Comparison of ENCODE assay signal across 9 cellular contexts in the genomic region with DNA sequence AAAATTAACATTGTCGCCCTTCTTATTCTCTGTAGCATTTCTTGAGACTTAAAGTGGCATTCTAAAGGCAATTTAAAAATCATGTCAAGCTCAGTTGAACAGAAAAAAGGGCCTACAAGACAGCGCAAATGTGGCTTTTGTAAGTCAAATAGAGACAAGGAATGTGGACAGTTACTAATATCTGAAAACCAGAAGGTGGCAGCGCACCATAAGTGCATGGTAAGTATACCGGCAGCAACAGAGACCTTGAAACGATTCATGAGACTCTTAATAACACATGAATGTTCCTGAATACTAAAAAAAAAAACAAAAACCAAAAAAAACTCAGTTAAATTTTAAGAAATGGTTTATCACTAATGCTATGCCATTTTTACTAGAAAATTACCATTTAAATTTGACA. TPM values are rescaled to one million over a fixed set of nuclear protein-coding genes. Genes with fewer than 3 reads are reported as not detected.
DNase-seq lines count a peak whose midpoint lies in the region; ATAC-seq and TF ChIP-seq lines count a peak whose summit lies in the region.
"Had no signal": no experiment of that assay in that cellular context is flagged by ENCODE, and none has a peak within 500 bp of the region (broad histone marks: within the 10 kb centered on the region; RNA-seq: fewer than 3 reads in every experiment).

No MANE protein-coding gene starts in this region.

- H3K36me3 ChIP-seq in gastroesophageal sphincter (peaks cover 0 to 9% of the 10 kb centered on the region in 2 donors), vagina (no peaks in the 10 kb centered on the region), transverse colon (no peaks in the 10 kb centered on the region)
- H3K36me3 ChIP-seq: SJSA1 had no signal

- H3K4me3 Mint-ChIP-seq in activated CD4-positive, alpha-beta memory T cell treated with anti-CD3 and anti-CD28 coated beads for 36 hours, result no peak overlapping the region

- no peak for TF ChIP-seq POLR2A in gastroesophageal sphincter (IDR thresholded peaks at IDR 0.05)
- TF ChIP-seq POLR2A in vagina (IDR thresholded peaks at IDR 0.05), result no peak
- no peak for TF ChIP-seq POLR2A in transverse colon (IDR thresholded peaks at IDR 0.05)

- peak; percentile 4 for DNase-seq in Daoy (ENCODE audit: low read depth)
- peak; percentile 9 for DNase-seq in NCI-H146 treated with DMSO at 0.1 percent for 48 hours (lab: John Stamatoyannopoulos, UW; ENCODE audit: unreplicated experiment)
- peak; percentile 21 for DNase-seq in activated CD4-positive, alpha-beta memory T cell treated with anti-CD3 and anti-CD28 coated beads for 36 hours
- DNase-seq in lung microvascular endothelial cell (ENCODE audit: low read depth in 2 of 2), result peak; percentile 52 to 64
- no peak for DNase-seq in vagina (ENCODE audit: extremely low spot score in 2 of 2)
- DNase-seq in transverse colon, result no peak

- peaks cover 15% of the 10 kb centered on the region for H3K36me3 Mint-ChIP-seq in activated CD4-positive, alpha-beta memory T cell treated with anti-CD3 and anti-CD28 coated beads for 36 hours

- intact Hi-C loops in activated CD4-positive, alpha-beta memory T cell treated with anti-CD3 and anti-CD28 coated beads for 36 hours (cut with micrococcal nuclease), result no loop called here
- intact Hi-C loops in vagina (cut with DNase I) (no loop called here), transverse colon (cut with DNase I; ENCODE audit: low total_unique reads) (no loop called here)

- H3K27ac Mint-ChIP-seq in activated CD4-positive, alpha-beta memory T cell treated with anti-CD3 and anti-CD28 coated beads for 36 hours, result no peak overlapping the region

- POLR2A ChIA-PET in activated CD4-positive, alpha-beta memory T cell treated with anti-CD3 and anti-CD28 coated beads for 36 hours (lab: Charles Lee), result no interaction called here

- H3K9me3 ChIP-seq in gastroesophageal sphincter (no peaks in the 10 kb centered on the region), vagina (no peaks in the 10 kb centered on the region), transverse colon (no peaks in the 10 kb centered on the region)
- H3K9me3 ChIP-seq: SJSA1 had no signal

- H3K4me3 ChIP-seq in gastroesophageal sphincter (no peak overlapping the region), vagina (no peak overlapping the region), transverse colon (no peak overlapping the region)
- H3K4me3 ChIP-seq: SJSA1 had no signal

- no peaks in the 10 kb centered on the region for H3K9me3 Mint-ChIP-seq in activated CD4-positive, alpha-beta memory T cell treated with anti-CD3 and anti-CD28 coated beads for 36 hours

- CTCF ChIA-PET in activated CD4-positive, alpha-beta memory T cell treated with anti-CD3 and anti-CD28 coated beads for 36 hours (lab: Charles Lee), result interaction anchor here (1.4 to 1.5 kb wide), 2 partner anchors 19 to 585 kb away, joined by 3 to 8 read pairs; no protein-coding TSS in a partner anchor

- WGBS in gastroesophageal sphincter (ENCODE audit: low coverage in 1 of 2), 2 donors, result 52 to 60% methylated on average over 2 to 5 of the region's 5 CpGs
- WGBS in transverse colon (ENCODE audit: low coverage in 1 of 2), 2 donors, result 44 to 55% methylated on average over 4 to 5 of the region's 5 CpGs

- in situ Hi-C loops in transverse colon (cut with MboI; ENCODE audit: low pct_ligation_motif_present in 1 of 4, low pct_unique_long_range_greater_than_20kb in 1 of 4, low sequenced_read_pairs in 3 of 4), result no loop called here

- H3K27me3 Mint-ChIP-seq in activated CD4-positive, alpha-beta memory T cell treated with anti-CD3 and anti-CD28 coated beads for 36 hours, result no peaks in the 10 kb centered on the region

- peaks cover 13% of the 10 kb centered on the region for H3K4me1 Mint-ChIP-seq in activated CD4-positive, alpha-beta memory T cell treated with anti-CD3 and anti-CD28 coated beads for 36 hours (ENCODE audit: low read depth)

- TF ChIP-seq CTCF in gastroesophageal sphincter (IDR thresholded peaks at IDR 0.05), result no peak
- no peak for TF ChIP-seq CTCF in vagina (IDR thresholded peaks at IDR 0.05)
- no peak for TF ChIP-seq CTCF in transverse colon (IDR thresholded peaks at IDR 0.05)

- H3K27ac ChIP-seq in gastroesophageal sphincter (no peak overlapping the region), vagina (no peak overlapping the region), transverse colon (no peak overlapping the region)
- H3K27ac ChIP-seq: SJSA1 had no signal

- TF ChIP-seq EP300 in gastroesophageal sphincter (IDR thresholded peaks at IDR 0.05) (no peak), transverse colon (IDR thresholded peaks at IDR 0.05; ENCODE audit: low read depth) (no peak)

- H3K4me1 ChIP-seq in gastroesophageal sphincter (peaks cover 0 to 13% (median 0%) of the 10 kb centered on the region in 3 donors), vagina (peaks cover 18% of the 10 kb centered on the region), transverse colon (peaks cover 0 to 8% (median 2%) of the 10 kb centered on the region in 4 donors)

- H3K27me3 ChIP-seq in gastroesophageal sphincter (no peaks in the 10 kb centered on the region), vagina (no peaks in the 10 kb centered on the region), transverse colon (no peaks in the 10 kb centered on the region)
- H3K27me3 ChIP-seq: SJSA1 had no signal

- ATAC-seq in GM21717 (IDR thresholded peaks at IDR 0.05; ENCODE audit: unreplicated experiment) (peak; percentile 38), gastroesophageal sphincter (no peak)

RNA-seq across cellular contexts. Expression of a gene that starts 4.4 kb away (rescaled TPM):
- total RNA-seq in Daoy (2014; rRNA removed; shearing (Covaris generic)), result 22.8 and 24.6 TPM in 2 replicates
- total RNA-seq in activated CD4-positive, alpha-beta memory T cell treated with anti-CD3 and anti-CD28 coated beads for 36 hours, result 10 to 100 TPM; 45.0 to 46.7 TPM
- total RNA-seq in lung microvascular endothelial cell (26.2 TPM in 2 replicates), gastroesophageal sphincter (10 to 100 TPM in 3 of 4 donors, 1 to 10 TPM in 1; 8.9 to 15.3 (median 12.5) TPM), vagina (12.8 TPM), transverse colon (10 to 100 TPM in 3 of 4 donors, 1 to 10 TPM in 1; 6.7 to 15.9 (median 12.0) TPM)

Comparison
In these comparisons a context has a peak if more than half of its experiments do, and no peak if none do; other contexts are left out.
1. DNase-seq: peak in Daoy (single experiment), NCI-H146 treated with DMSO at 0.1 percent for 48 hours (single experiment), activated CD4-positive, alpha-beta memory T cell treated with anti-CD3 and anti-CD28 coated beads for 36 hours (single experiment) and lung microvascular endothelial cell (2 of 2); none in vagina (0 of 2) and transverse colon (single experiment).